ENCODE assay signal across 13 cellular contexts in the genomic region with DNA sequence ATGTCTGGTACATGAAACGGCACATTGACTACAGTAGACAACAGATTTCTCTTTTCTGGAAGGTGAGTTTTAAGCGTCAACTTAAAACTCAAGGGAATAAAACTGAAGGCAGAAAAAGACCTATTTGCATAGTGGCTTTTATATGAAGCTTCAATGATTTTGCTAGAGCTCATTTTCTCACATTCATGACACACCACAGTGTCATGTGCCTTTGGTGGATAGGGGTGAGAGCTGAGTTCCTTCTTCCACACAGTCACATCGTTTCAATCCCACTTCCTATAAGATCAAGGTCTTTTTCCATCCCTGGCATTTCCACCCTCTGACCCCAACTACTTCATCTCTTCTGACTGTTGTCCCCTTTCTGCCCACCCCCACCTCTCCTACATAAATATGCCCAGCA. TPM values are rescaled to one million over a fixed set of nuclear protein-coding genes. Genes with fewer than 3 reads are reported as not detected.
DNase-seq lines count a peak whose midpoint lies in the region; ATAC-seq and TF ChIP-seq lines count a peak whose summit lies in the region.
"Had no signal": no experiment of that assay in that cellular context is flagged by ENCODE, and none has a peak within 500 bp of the region (broad histone marks: within the 10 kb centered on the region; RNA-seq: fewer than 3 reads in every experiment).

No MANE protein-coding gene starts in this region.

- intact Hi-C loops in Calu3 (cut with micrococcal nuclease; ENCODE audit: unreplicated experiment) (no loop called here), heart right ventricle (cut with DNase I) (no loop called here)

- no peaks in the 10 kb centered on the region for H3K27me3 Mint-ChIP-seq in Calu3 (ENCODE audit: unreplicated experiment)

- no peaks in the 10 kb centered on the region for H3K4me1 Mint-ChIP-seq in Calu3 (ENCODE audit: low read depth, unreplicated experiment)

- WGBS in heart right ventricle, 2 donors = 79 to 85% methylated on average over 3 of the region's 3 CpGs

- ATAC-seq in GM19395 (IDR thresholded peaks at IDR 0.05; ENCODE audit: unreplicated experiment) = peak; percentile 37
- ATAC-seq in HG03175 (IDR thresholded peaks at IDR 0.05; ENCODE audit: unreplicated experiment) = peak; percentile 49
- ATAC-seq in activated naive CD4-positive, alpha-beta T cell treated with anti-CD3 and anti-CD28 coated beads, Interleukin-2, amount 50 U/mL, for 72 hours = peak; percentile 12 to 42
- no peak for ATAC-seq in HG03439 (IDR thresholded peaks at IDR 0.05; ENCODE audit: unreplicated experiment)
- ATAC-seq in heart right ventricle = no peak

- no peaks in the 10 kb centered on the region for H3K27me3 ChIP-seq in heart right ventricle
- H3K27me3 ChIP-seq: stomach had no signal

- no peak overlapping the region for H3K27ac ChIP-seq in heart right ventricle
- H3K27ac ChIP-seq: stomach, VCaP had no signal

- DNase-seq in GM10266 (ENCODE audit: extremely low spot score) = peak; percentile 30
- DNase-seq in activated naive CD4-positive, alpha-beta T cell treated with anti-CD3 and anti-CD28 coated beads, Interleukin-2, amount 50 U/mL, for 72 hours (ENCODE audit: low spot score in 2 of 2) = no peak
- DNase-seq in HT-29 (ENCODE audit: low spot score) = no peak
- DNase-seq in Calu3 = no peak
- no peak for DNase-seq in heart right ventricle
- DNase-seq: cerebellar nuclear complex, NCI-H524 treated with DMSO at 0.1 percent for 48 hours, stomach had no signal

- H3K9me3 ChIP-seq in heart right ventricle = no peaks in the 10 kb centered on the region
- H3K9me3 ChIP-seq: stomach had no signal

- CTCF ChIA-PET in Calu3 (lab: Charles Lee) = no interaction called here

- no peak for TF ChIP-seq CTCF in GM10266 (IDR thresholded peaks at IDR 0.05; ENCODE audit: control insufficient read depth, insufficient read depth, low read depth, missing control alignments)
- no peak for TF ChIP-seq CTCF in Calu3 (IDR thresholded peaks at IDR 0.05; ENCODE audit: unreplicated experiment)
- TF ChIP-seq CTCF in heart right ventricle (IDR thresholded peaks at IDR 0.05) = no peak

- peaks cover 0 to 6% of the 10 kb centered on the region in 2 donors for H3K9me3 Mint-ChIP-seq in activated naive CD4-positive, alpha-beta T cell treated with anti-CD3 and anti-CD28 coated beads, Interleukin-2, amount 50 U/mL, for 72 hours
- H3K9me3 Mint-ChIP-seq in Calu3 (ENCODE audit: low read depth, unreplicated experiment) = no peaks in the 10 kb centered on the region

- peaks cover 0 to 17% (median 5%) of the 10 kb centered on the region in 9 donors for H3K4me1 ChIP-seq in heart right ventricle

- H3K27ac Mint-ChIP-seq in activated naive CD4-positive, alpha-beta T cell treated with anti-CD3 and anti-CD28 coated beads, Interleukin-2, amount 50 U/mL, for 72 hours = peak overlapping the region; percentile 94 to 99
- H3K27ac Mint-ChIP-seq in Calu3 (ENCODE audit: unreplicated experiment) = no peak overlapping the region
- H3K27ac Mint-ChIP-seq: progenitor cell of endocrine pancreas had no signal

- H3K36me3 ChIP-seq in heart right ventricle = no peaks in the 10 kb centered on the region
- H3K36me3 ChIP-seq: stomach had no signal

- H3K4me3 Mint-ChIP-seq in Calu3 (ENCODE audit: low read depth, unreplicated experiment) = no peak overlapping the region

- BruUV-seq in Calu3 (replicated peaks; lab: Mats Ljungman, UMichigan) = no TSS peak

- H3K36me3 Mint-ChIP-seq in activated naive CD4-positive, alpha-beta T cell treated with anti-CD3 and anti-CD28 coated beads, Interleukin-2, amount 50 U/mL, for 72 hours = peaks cover 41 to 84% of the 10 kb centered on the region in 2 donors
- no peaks in the 10 kb centered on the region for H3K36me3 Mint-ChIP-seq in Calu3 (ENCODE audit: insufficient read depth, unreplicated experiment)

- no peak overlapping the region for H3K4me3 ChIP-seq in heart right ventricle
- H3K4me3 ChIP-seq: stomach had no signal

RNA-seq across cellular contexts. Expression of gene IL12RB2, which starts 31.0 kb away (rescaled TPM):
- 100 to 1,000 TPM in 1 of 2 donors, 10 to 100 TPM in 1; 29.5 to 123 TPM for total RNA-seq in activated naive CD4-positive, alpha-beta T cell treated with anti-CD3 and anti-CD28 coated beads, Interleukin-2, amount 50 U/mL, for 72 hours
- not detected in 2 replicates for total RNA-seq in HT-29 (2014; rRNA removed; shearing (Covaris generic))
- total RNA-seq in Calu3 (2022) (not detected in 2 replicates), heart right ventricle (1 to 10 TPM in 1 of 10 donors, under 1 TPM in 9; 0.15 to 1.2 (median 0.33) TPM)
- under 1 TPM in 1 of 2 donors, not detected in 1; 0.09 TPM for polyA plus RNA-seq in heart right ventricle
- total RNA-seq: progenitor cell of endocrine pancreas had no signal

Comparison
In these comparisons a context has a peak if more than half of its experiments do, and no peak if none do; other contexts are left out.
1. ATAC-seq: peak in GM19395 (single experiment), HG03175 (single experiment) and activated naive CD4-positive, alpha-beta T cell treated with anti-CD3 and anti-CD28 coated beads, Interleukin-2, amount 50 U/mL, for 72 hours (2 of 2); none in HG03439 (single experiment) and heart right ventricle (0 of 8).
2. RNA of gene IL12RB2, which starts 31.0 kb away (total RNA-seq): 29.5 to 123 TPM in activated naive CD4-positive, alpha-beta T cell treated with anti-CD3 and anti-CD28 coated beads, Interleukin-2, amount 50 U/mL, for 72 hours; 0.15 to 1.2 TPM in heart right ventricle, not detected in HT-29 and not detected in Calu3; every median in the first group is over 10 times any median in the second.